25 cellular contexts compared by ENCODE assay signal in genomic region chr2:17298453-17298852, GRCh38.
"Had no signal": no experiment of that assay in that cellular context is flagged by ENCODE, and none has a peak within 500 bp of the region (broad histone marks: within the 10 kb centered on the region; RNA-seq: fewer than 3 reads in every experiment).

No MANE protein-coding gene starts in this region.

- H3K9me3 ChIP-seq: adrenal gland, body of pancreas, Peyer's patch, SJCRH30, SK-N-SH had no signal

- H3K27me3 ChIP-seq: adrenal gland, body of pancreas, cardiac muscle cell, Peyer's patch, SJCRH30 had no signal

- DNase-seq: activated CD4-positive, alpha-beta memory T cell treated with anti-CD3 and anti-CD28 coated beads, Interleukin-2, amount 10 ng/mL, durations not matched to agents 7 days and 5 days; activated CD4-positive, alpha-beta T cell treated with anti-CD3 and anti-CD28 coated beads for 36 hours; activated CD4-positive, alpha-beta T cell treated with anti-CD3 and anti-CD28 coated beads, Interleukin-2, amount 50 U/mL, for 1 hour; activated CD8-positive, alpha-beta memory T cell treated with anti-CD3 and anti-CD28 coated beads, Interleukin-2, amount 50 U/mL, for 4 hours; activated naive CD4-positive, alpha-beta T cell treated with anti-CD3 and anti-CD28 coated beads, Interleukin-2, amount 50 U/mL, for 16 hours; activated naive CD8-positive, alpha-beta T cell treated with anti-CD3 and anti-CD28 coated beads, Interleukin-2, amount 10 ng/mL, durations not matched to agents 7 days and 5 days; activated T-cell treated with anti-CD3 and anti-CD28 coated beads, Interleukin-2, amount 50 U/mL, for 72 hours; adrenal gland; anterior cingulate cortex; body of pancreas; Kasumi-1; NCI-H1105 treated with DMSO at 0.1 percent for 48 hours; NCI-H1436 treated with DMSO at 0.1 percent for 48 hours; NCI-H187; NCI-H2081; NCI-H446; NCI-H524; Peyer's patch; Right ventricle myocardium superior; SJCRH30; SK-N-SH; T-helper 1 cell; WERI-Rb-1 had no signal

- H3K36me3 Mint-ChIP-seq: activated naive CD8-positive, alpha-beta T cell treated with anti-CD3 and anti-CD28 coated beads, Interleukin-2, amount 10 ng/mL, durations not matched to agents 7 days and 5 days had no signal

- H3K27me3 Mint-ChIP-seq: activated CD4-positive, alpha-beta memory T cell treated with anti-CD3 and anti-CD28 coated beads, Interleukin-2, amount 10 ng/mL, durations not matched to agents 7 days and 5 days; activated CD4-positive, alpha-beta T cell treated with anti-CD3 and anti-CD28 coated beads for 36 hours had no signal

- H3K27ac Mint-ChIP-seq: activated CD4-positive, alpha-beta memory T cell treated with anti-CD3 and anti-CD28 coated beads, Interleukin-2, amount 10 ng/mL, durations not matched to agents 7 days and 5 days; activated CD4-positive, alpha-beta T cell treated with anti-CD3 and anti-CD28 coated beads for 36 hours; activated naive CD8-positive, alpha-beta T cell treated with anti-CD3 and anti-CD28 coated beads, Interleukin-2, amount 10 ng/mL, durations not matched to agents 7 days and 5 days; activated T-cell treated with anti-CD3 and anti-CD28 coated beads, Interleukin-2, amount 50 U/mL, for 72 hours had no signal

- H3K4me3 ChIP-seq: adrenal gland, body of pancreas, cardiac muscle cell, Peyer's patch, SJCRH30 had no signal

- H3K9me3 Mint-ChIP-seq: activated CD4-positive, alpha-beta memory T cell treated with anti-CD3 and anti-CD28 coated beads, Interleukin-2, amount 10 ng/mL, durations not matched to agents 7 days and 5 days; activated naive CD8-positive, alpha-beta T cell treated with anti-CD3 and anti-CD28 coated beads, Interleukin-2, amount 10 ng/mL, durations not matched to agents 7 days and 5 days had no signal

- H3K9ac ChIP-seq: SK-N-SH had no signal

- H3K4me2 ChIP-seq: SK-N-SH had no signal

- ATAC-seq: activated CD4-positive, alpha-beta T cell treated with anti-CD3 and anti-CD28 coated beads for 36 hours; activated T-cell treated with anti-CD3 and anti-CD28 coated beads, Interleukin-2, amount 50 U/mL, for 72 hours; body of pancreas had no signal

- H3K27ac ChIP-seq: adrenal gland, body of pancreas, cardiac muscle cell, Peyer's patch, RWPE1, SJCRH30, WERI-Rb-1 had no signal

- H3K36me3 ChIP-seq: adrenal gland, cardiac muscle cell, Peyer's patch, SJCRH30, WERI-Rb-1 had no signal

- H3K4me1 Mint-ChIP-seq: activated CD4-positive, alpha-beta memory T cell treated with anti-CD3 and anti-CD28 coated beads, Interleukin-2, amount 10 ng/mL, durations not matched to agents 7 days and 5 days; activated CD4-positive, alpha-beta T cell treated with anti-CD3 and anti-CD28 coated beads for 36 hours; activated naive CD8-positive, alpha-beta T cell treated with anti-CD3 and anti-CD28 coated beads, Interleukin-2, amount 10 ng/mL, durations not matched to agents 7 days and 5 days had no signal

- H3K4me1 ChIP-seq: adrenal gland, body of pancreas, Peyer's patch, SJCRH30 had no signal

- H3K4me3 Mint-ChIP-seq: activated CD4-positive, alpha-beta memory T cell treated with anti-CD3 and anti-CD28 coated beads, Interleukin-2, amount 10 ng/mL, durations not matched to agents 7 days and 5 days; activated CD4-positive, alpha-beta T cell treated with anti-CD3 and anti-CD28 coated beads for 36 hours; activated naive CD8-positive, alpha-beta T cell treated with anti-CD3 and anti-CD28 coated beads, Interleukin-2, amount 10 ng/mL, durations not matched to agents 7 days and 5 days; activated T-cell treated with anti-CD3 and anti-CD28 coated beads, Interleukin-2, amount 50 U/mL, for 72 hours had no signal
